ENCODE assay signal across 1 cellular context in genomic region chr5:167671176-167671575, GRCh38.
TF ChIP-seq lines count a peak whose summit lies in the region.

No MANE protein-coding gene starts in this region.

TF ChIP-seq in IMR-90, 13 proteins besides CTCF, POLR2A, EP300 and RAD21:
- no peak for TF ChIP-seq ELK1 (IDR thresholded peaks at IDR 0.05; ENCODE audit: borderline replicate concordance, low read depth, low read length)
